In the genomic region with DNA sequence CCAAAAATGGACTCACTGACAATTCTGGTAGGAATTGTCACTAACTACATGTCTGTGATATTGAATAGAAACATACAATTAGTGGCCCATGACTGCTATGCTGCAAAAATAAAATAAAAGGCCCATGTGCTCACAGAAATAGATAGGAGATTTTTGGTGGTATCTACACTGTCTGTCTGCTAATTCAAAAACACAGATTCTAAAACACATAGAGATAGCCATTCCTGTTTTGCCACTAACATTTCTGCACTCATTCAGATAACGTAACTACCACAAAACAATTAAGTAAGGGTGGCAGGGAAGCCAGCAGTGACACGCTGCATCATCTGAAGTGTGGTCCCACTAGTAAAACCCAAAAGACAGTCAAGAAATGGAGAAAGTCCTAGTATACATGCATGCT, we compare ENCODE assay signal across 32 cellular contexts.
"Had no signal": no experiment of that assay in that cellular context is flagged by ENCODE, and none has a peak within 500 bp of the region (broad histone marks: within the 10 kb centered on the region; RNA-seq: fewer than 3 reads in every experiment).

No MANE protein-coding gene starts in this region.

- H3K4me1 Mint-ChIP-seq: activated CD4-positive, alpha-beta T cell treated with anti-CD3 and anti-CD28 coated beads for 36 hours; activated CD4-positive, alpha-beta T cell treated with anti-CD3 and anti-CD28 coated beads, Interleukin-2, amount 10 ng/mL, durations not matched to agents 24 days and 14 days; activated CD8-positive, alpha-beta memory T cell treated with anti-CD3 and anti-CD28 coated beads, Interleukin-2, amount 10 ng/mL, durations not matched to agents 7 days and 5 days; activated naive CD4-positive, alpha-beta T cell treated with anti-CD3 and anti-CD28 coated beads, Interleukin-2, amount 50 U/mL, for 24 hours; activated naive CD8-positive, alpha-beta T cell treated with anti-CD3 and anti-CD28 coated beads for 36 hours; activated naive CD8-positive, alpha-beta T cell treated with anti-CD3 and anti-CD28 coated beads, Interleukin-2, amount 50 U/mL, for 24 hours; T-helper 17 cell had no signal

- H3K4me3 ChIP-seq: adrenal gland, body of pancreas, colonic mucosa, esophagus squamous epithelium, gastroesophageal sphincter had no signal

- H3K9me3 Mint-ChIP-seq: activated CD4-positive, alpha-beta memory T cell treated with anti-CD3 and anti-CD28 coated beads for 36 hours; activated CD4-positive, alpha-beta T cell treated with anti-CD3 and anti-CD28 coated beads, Interleukin-2, amount 10 ng/mL, durations not matched to agents 24 days and 14 days; activated naive CD4-positive, alpha-beta T cell treated with anti-CD3 and anti-CD28 coated beads for 36 hours; activated naive CD4-positive, alpha-beta T cell treated with anti-CD3 and anti-CD28 coated beads, Interleukin-2, amount 50 U/mL, for 24 hours; activated naive CD8-positive, alpha-beta T cell treated with anti-CD3 and anti-CD28 coated beads for 36 hours; activated naive CD8-positive, alpha-beta T cell treated with anti-CD3 and anti-CD28 coated beads, Interleukin-2, amount 50 U/mL, for 24 hours; activated T-helper 1 cell treated with anti-CD3 and anti-CD28 coated beads, Interleukin-12 subunit alpha, Interleukin-12 subunit beta, Interleukin-2, Interleukin-4 antibody, amounts not matched to agents 30 ng/mL and 10 ng/mL and 1 ng/mL, durations not matched to agents 14 hours and 24 hours and 36 hours; activated T-helper 2 cell treated with anti-CD3 and anti-CD28 coated beads, Interferon-gamma antibody, Interleukin-2, Interleukin-4, amounts not matched to agents 10 μg/mL and 5 μg/mL and 100 μg/mL, durations not matched to agents 14 hours and 24 hours and 36 hours; T-helper 2 cell treated with Interferon-gamma antibody and Interleukin-4, amounts not matched to agents 5 μg/mL and 100 μg/mL, for 36 hours had no signal

- DNase-seq: activated CD4-positive, alpha-beta memory T cell treated with anti-CD3 and anti-CD28 coated beads for 36 hours; activated CD4-positive, alpha-beta T cell treated with anti-CD3 and anti-CD28 coated beads for 36 hours; activated CD4-positive, alpha-beta T cell treated with anti-CD3 and anti-CD28 coated beads, Interleukin-2, amount 10 ng/mL, durations not matched to agents 24 days and 14 days; activated CD4-positive, CD25-positive, alpha-beta regulatory T cell; activated CD4-positive, CD25-positive, alpha-beta regulatory T cell treated with anti-CD3 and anti-CD28 coated beads, Interleukin-2, amount 50 U/mL, for 72 hours; activated CD8-positive, alpha-beta memory T cell treated with anti-CD3 and anti-CD28 coated beads, Interleukin-2, amount 10 ng/mL, durations not matched to agents 7 days and 5 days; activated CD8-positive, alpha-beta memory T cell treated with anti-CD3 and anti-CD28 coated beads, Interleukin-2, amount 50 U/mL, for 4 hours; activated CD8-positive, alpha-beta T cell treated with anti-CD3 and anti-CD28 coated beads, Interleukin-2, amount 10 ng/mL, durations not matched to agents 7 days and 5 days; activated effector memory CD4-positive, alpha-beta T cell treated with anti-CD3 and anti-CD28 coated beads, Interleukin-2, amount 50 U/mL, for 16 hours; activated naive CD4-positive, alpha-beta T cell treated with anti-CD3 and anti-CD28 coated beads for 36 hours; activated naive CD8-positive, alpha-beta T cell treated with anti-CD3 and anti-CD28 coated beads for 36 hours; activated naive CD8-positive, alpha-beta T cell treated with anti-CD3 and anti-CD28 coated beads, Interleukin-2, amount 50 U/mL, for 24 hours; activated T-cell treated with anti-CD3 and anti-CD28 coated beads, Interleukin-2, amount 50 U/mL, for 1 hour; activated T-cell treated with anti-CD3 and anti-CD28 coated beads, Interleukin-2, amount 50 U/mL, for 48 hours; adrenal gland; amygdala; aorta; body of pancreas; caudate nucleus; colonic mucosa; effector CD8-positive, alpha-beta T cell; esophagus squamous epithelium; foreskin melanocyte; T-helper 1 cell; T-helper 17 cell; T1000 had no signal

- H3K27ac ChIP-seq: adrenal gland, body of pancreas, colonic mucosa, epithelial cell of prostate, esophagus squamous epithelium, gastroesophageal sphincter had no signal

- H3K4me3 Mint-ChIP-seq: activated CD4-positive, alpha-beta memory T cell treated with anti-CD3 and anti-CD28 coated beads for 36 hours; activated CD4-positive, alpha-beta T cell treated with anti-CD3 and anti-CD28 coated beads for 36 hours; activated CD4-positive, alpha-beta T cell treated with anti-CD3 and anti-CD28 coated beads, Interleukin-2, amount 10 ng/mL, durations not matched to agents 24 days and 14 days; activated CD8-positive, alpha-beta memory T cell treated with anti-CD3 and anti-CD28 coated beads, Interleukin-2, amount 10 ng/mL, durations not matched to agents 7 days and 5 days; activated CD8-positive, alpha-beta T cell treated with anti-CD3 and anti-CD28 coated beads, Interleukin-2, amount 10 ng/mL, durations not matched to agents 7 days and 5 days; activated naive CD4-positive, alpha-beta T cell treated with anti-CD3 and anti-CD28 coated beads for 36 hours; activated naive CD4-positive, alpha-beta T cell treated with anti-CD3 and anti-CD28 coated beads, Interleukin-2, amount 50 U/mL, for 24 hours; activated naive CD8-positive, alpha-beta T cell treated with anti-CD3 and anti-CD28 coated beads for 36 hours; activated naive CD8-positive, alpha-beta T cell treated with anti-CD3 and anti-CD28 coated beads, Interleukin-2, amount 50 U/mL, for 24 hours; activated T-helper 1 cell treated with anti-CD3 and anti-CD28 coated beads, Interleukin-12 subunit alpha, Interleukin-12 subunit beta, Interleukin-2, Interleukin-4 antibody, amounts not matched to agents 30 ng/mL and 10 ng/mL and 1 ng/mL, durations not matched to agents 14 hours and 24 hours and 36 hours; T-helper 17 cell; T-helper 2 cell treated with Interferon-gamma antibody and Interleukin-4, amounts not matched to agents 5 μg/mL and 100 μg/mL, for 36 hours had no signal

- H3K36me3 Mint-ChIP-seq: activated CD4-positive, alpha-beta memory T cell treated with anti-CD3 and anti-CD28 coated beads for 36 hours; activated CD8-positive, alpha-beta memory T cell treated with anti-CD3 and anti-CD28 coated beads, Interleukin-2, amount 10 ng/mL, durations not matched to agents 7 days and 5 days; activated naive CD4-positive, alpha-beta T cell treated with anti-CD3 and anti-CD28 coated beads, Interleukin-2, amount 50 U/mL, for 24 hours; activated naive CD8-positive, alpha-beta T cell treated with anti-CD3 and anti-CD28 coated beads for 36 hours had no signal

- H3K4me1 ChIP-seq: adrenal gland, body of pancreas, colonic mucosa, esophagus squamous epithelium, gastroesophageal sphincter had no signal

- H3K36me3 ChIP-seq: adrenal gland, colonic mucosa, esophagus squamous epithelium, gastroesophageal sphincter had no signal

- H3K27me3 ChIP-seq: adrenal gland, body of pancreas, colonic mucosa, gastroesophageal sphincter had no signal

- H3K9me3 ChIP-seq: adrenal gland, body of pancreas, colonic mucosa, esophagus squamous epithelium, gastroesophageal sphincter had no signal

- ATAC-seq: activated CD4-positive, alpha-beta T cell treated with anti-CD3 and anti-CD28 coated beads for 36 hours; activated CD8-positive, alpha-beta memory T cell treated with anti-CD3 and anti-CD28 coated beads, Interleukin-2, amount 10 ng/mL, durations not matched to agents 7 days and 5 days; activated CD8-positive, alpha-beta T cell treated with anti-CD3 and anti-CD28 coated beads, Interleukin-2, amount 10 ng/mL, durations not matched to agents 7 days and 5 days; activated naive CD8-positive, alpha-beta T cell treated with anti-CD3 and anti-CD28 coated beads, Interleukin-2, amount 50 U/mL, for 24 hours; body of pancreas; gastroesophageal sphincter; T-helper 17 cell had no signal

- H3K27ac Mint-ChIP-seq: activated CD4-positive, alpha-beta memory T cell treated with anti-CD3 and anti-CD28 coated beads for 36 hours; activated CD4-positive, alpha-beta T cell treated with anti-CD3 and anti-CD28 coated beads for 36 hours; activated CD4-positive, alpha-beta T cell treated with anti-CD3 and anti-CD28 coated beads, Interleukin-2, amount 10 ng/mL, durations not matched to agents 24 days and 14 days; activated CD8-positive, alpha-beta memory T cell treated with anti-CD3 and anti-CD28 coated beads, Interleukin-2, amount 10 ng/mL, durations not matched to agents 7 days and 5 days; activated CD8-positive, alpha-beta T cell treated with anti-CD3 and anti-CD28 coated beads, Interleukin-2, amount 10 ng/mL, durations not matched to agents 7 days and 5 days; activated naive CD4-positive, alpha-beta T cell treated with anti-CD3 and anti-CD28 coated beads for 36 hours; activated naive CD4-positive, alpha-beta T cell treated with anti-CD3 and anti-CD28 coated beads, Interleukin-2, amount 50 U/mL, for 24 hours; activated naive CD8-positive, alpha-beta T cell treated with anti-CD3 and anti-CD28 coated beads for 36 hours; activated naive CD8-positive, alpha-beta T cell treated with anti-CD3 and anti-CD28 coated beads, Interleukin-2, amount 50 U/mL, for 24 hours; activated T-helper 1 cell treated with anti-CD3 and anti-CD28 coated beads, Interleukin-12 subunit alpha, Interleukin-12 subunit beta, Interleukin-2, Interleukin-4 antibody, amounts not matched to agents 30 ng/mL and 10 ng/mL and 1 ng/mL, durations not matched to agents 14 hours and 24 hours and 36 hours; activated T-helper 2 cell treated with anti-CD3 and anti-CD28 coated beads, Interferon-gamma antibody, Interleukin-2, Interleukin-4, amounts not matched to agents 10 μg/mL and 5 μg/mL and 100 μg/mL, durations not matched to agents 14 hours and 24 hours and 36 hours; T-helper 17 cell; T-helper 2 cell treated with Interferon-gamma antibody and Interleukin-4, amounts not matched to agents 5 μg/mL and 100 μg/mL, for 36 hours had no signal
